27 cellular contexts compared by ENCODE assay signal in genomic region chr2:109204412-109204811, GRCh38.
DNase-seq lines count a peak whose midpoint lies in the region; ATAC-seq, FAIRE-seq and TF ChIP-seq lines count a peak whose summit lies in the region.
"Had no signal": no experiment of that assay in that cellular context is flagged by ENCODE, and none has a peak within 500 bp of the region (broad histone marks: within the 10 kb centered on the region; RNA-seq: fewer than 3 reads in every experiment).

No MANE protein-coding gene starts in this region.

- CTCF ChIA-PET in activated CD8-positive, alpha-beta memory T cell treated with anti-CD3 and anti-CD28 coated beads, Interleukin-2, amount 10 ng/mL, durations not matched to agents 7 days and 5 days (lab: Charles Lee) = no interaction called here

- H3K27ac ChIP-seq in small intestine (ENCODE audit: low read depth in 1 of 2, low read length in 1 of 2) = no peak overlapping the region
- H3K27ac ChIP-seq: BLaER1 treated with 17β-estradiol and CSF1 and Interleukin-3, amounts not matched to agents 10 nM and 100 nM had no signal

- H3K4me1 Mint-ChIP-seq in activated CD8-positive, alpha-beta memory T cell treated with anti-CD3 and anti-CD28 coated beads, Interleukin-2, amount 10 ng/mL, durations not matched to agents 7 days and 5 days = no peaks in the 10 kb centered on the region
- peaks cover 59% of the 10 kb centered on the region for H3K4me1 Mint-ChIP-seq in chondrocyte (ENCODE audit: low read depth)

- no peak for FAIRE-seq in small intestine (lab: Jason Lieb, UNC)
- FAIRE-seq: A204.1, GM12892, H54, HepG2, K562 had no signal

- peaks cover 56% of the 10 kb centered on the region for H3K27me3 Mint-ChIP-seq in activated CD8-positive, alpha-beta memory T cell treated with anti-CD3 and anti-CD28 coated beads, Interleukin-2, amount 10 ng/mL, durations not matched to agents 7 days and 5 days
- H3K27me3 Mint-ChIP-seq in chondrocyte (ENCODE audit: low read depth) = no peaks in the 10 kb centered on the region

- peak; percentile 35 for DNase-seq in activated CD8-positive, alpha-beta memory T cell treated with anti-CD3 and anti-CD28 coated beads for 24 hours
- no peak for DNase-seq in activated CD8-positive, alpha-beta memory T cell treated with anti-CD3 and anti-CD28 coated beads, Interleukin-2, amount 10 ng/mL, durations not matched to agents 7 days and 5 days
- DNase-seq in HT-29 (ENCODE audit: low spot score) = peak; percentile 50
- no peak for DNase-seq in chondrocyte (ENCODE audit: low spot score)
- DNase-seq in small intestine = peak; percentile 18
- no peak for DNase-seq in NCI-H345 (lab: John Stamatoyannopoulos, UW)
- DNase-seq in GM20000 (ENCODE audit: low spot score) = no peak
- DNase-seq in NK-92 (lab: John Stamatoyannopoulos, UW; ENCODE audit: unreplicated experiment) = no peak
- DNase-seq: CD4-positive, alpha-beta T cell; COR-L47; DND-41; Kasumi-1; NCI-H1092 treated with DMSO at 0.1 percent for 48 hours; NCI-H1436; NCI-H187; NCI-H2107; NCI-H446; NCI-H524 treated with DMSO at 0.1 percent for 48 hours; PC-3; SK-N-SH; SW 1271 had no signal

- peaks cover 2% of the 10 kb centered on the region for H3K9me3 ChIP-seq in small intestine (ENCODE audit: control insufficient read depth, low read depth)
- H3K9me3 ChIP-seq: SK-N-SH had no signal

- H3K36me3 ChIP-seq in small intestine (ENCODE audit: control insufficient read depth in 2 of 2, insufficient read depth in 2 of 2, low read length in 2 of 2) = no peaks in the 10 kb centered on the region

- H3K9me3 Mint-ChIP-seq in activated CD8-positive, alpha-beta memory T cell treated with anti-CD3 and anti-CD28 coated beads, Interleukin-2, amount 10 ng/mL, durations not matched to agents 7 days and 5 days (ENCODE audit: low read depth) = no peaks in the 10 kb centered on the region
- no peaks in the 10 kb centered on the region for H3K9me3 Mint-ChIP-seq in chondrocyte (ENCODE audit: low read depth)
- H3K9me3 Mint-ChIP-seq: CD4-positive, alpha-beta T cell had no signal

- ATAC-seq in activated CD8-positive, alpha-beta memory T cell treated with anti-CD3 and anti-CD28 coated beads, Interleukin-2, amount 10 ng/mL, durations not matched to agents 7 days and 5 days = no peak
- ATAC-seq: HepG2, K562, PC-3 had no signal

- TF ChIP-seq CTCF in chondrocyte (IDR thresholded peaks at IDR 0.05) (no peak), GM20000 (IDR thresholded peaks at IDR 0.05; ENCODE audit: extremely low read depth, missing control alignments) (no peak)

- peaks cover 0 to 3% of the 10 kb centered on the region in 2 donors for H3K4me1 ChIP-seq in small intestine (ENCODE audit: control insufficient read depth in 2 of 2, insufficient read depth in 1 of 2, low read depth in 1 of 2, low read length in 1 of 2)

- no peak overlapping the region for H3K27ac Mint-ChIP-seq in activated CD8-positive, alpha-beta memory T cell treated with anti-CD3 and anti-CD28 coated beads, Interleukin-2, amount 10 ng/mL, durations not matched to agents 7 days and 5 days
- peak overlapping the region; percentile 63 for H3K27ac Mint-ChIP-seq in chondrocyte (ENCODE audit: unreplicated experiment)
- H3K27ac Mint-ChIP-seq: CD4-positive, alpha-beta T cell had no signal

- no peak overlapping the region for H3K4me3 ChIP-seq in small intestine (ENCODE audit: low read depth in 1 of 2, low read length in 2 of 2)
- H3K4me3 ChIP-seq: BLaER1 treated with 17β-estradiol and CSF1 and Interleukin-3, amounts not matched to agents 10 nM and 100 nM; K562 had no signal

- no peak overlapping the region for H3K4me3 Mint-ChIP-seq in activated CD8-positive, alpha-beta memory T cell treated with anti-CD3 and anti-CD28 coated beads, Interleukin-2, amount 10 ng/mL, durations not matched to agents 7 days and 5 days
- no peak overlapping the region for H3K4me3 Mint-ChIP-seq in chondrocyte (ENCODE audit: unreplicated experiment)
- H3K4me3 Mint-ChIP-seq: CD4-positive, alpha-beta T cell had no signal

- WGBS in small intestine, 3 donors = 48 to 78% (median 63%) methylated on average over 3 of the region's 3 CpGs

- H3K36me3 Mint-ChIP-seq in activated CD8-positive, alpha-beta memory T cell treated with anti-CD3 and anti-CD28 coated beads, Interleukin-2, amount 10 ng/mL, durations not matched to agents 7 days and 5 days = no peaks in the 10 kb centered on the region
- H3K36me3 Mint-ChIP-seq in chondrocyte (ENCODE audit: low read depth) = no peaks in the 10 kb centered on the region

- no peaks in the 10 kb centered on the region for H3K27me3 ChIP-seq in small intestine (ENCODE audit: control insufficient read depth in 2 of 2, insufficient read depth in 2 of 2, low read length in 2 of 2)

Comparison
In these comparisons a context has a peak if more than half of its experiments do, and no peak if none do; other contexts are left out.
1. DNase-seq: peak in activated CD8-positive, alpha-beta memory T cell treated with anti-CD3 and anti-CD28 coated beads for 24 hours (single experiment), HT-29 (single experiment) and small intestine (single experiment); none in activated CD8-positive, alpha-beta memory T cell treated with anti-CD3 and anti-CD28 coated beads, Interleukin-2, amount 10 ng/mL, durations not matched to agents 7 days and 5 days (single experiment), chondrocyte (single experiment), NCI-H345 (single experiment), GM20000 (single experiment) and NK-92 (single experiment).